Comparison of ENCODE assay signal across 9 cellular contexts in the genomic region with DNA sequence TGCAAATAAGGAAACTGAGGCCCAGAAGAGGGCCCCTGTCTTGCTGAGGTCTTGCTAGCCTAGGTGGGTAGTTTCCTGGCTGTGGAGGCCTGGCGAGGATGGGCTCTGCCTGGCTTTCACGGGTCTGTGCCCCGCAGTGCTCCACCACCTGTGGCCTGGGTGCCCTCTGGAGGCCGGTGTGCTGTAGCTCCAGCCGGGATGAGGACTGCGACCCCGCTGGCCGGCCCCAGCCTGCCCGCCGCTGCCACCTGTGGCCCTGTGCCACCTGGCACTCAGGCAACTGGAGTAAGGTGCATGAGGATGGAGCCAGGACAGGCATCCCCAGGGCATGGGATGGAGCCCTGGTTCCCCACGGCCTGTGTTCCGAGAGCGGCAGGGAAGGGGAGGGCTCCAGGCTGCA. TPM values are rescaled to one million over a fixed set of nuclear protein-coding genes. Genes with fewer than 3 reads are reported as not detected.
DNase-seq lines count a peak whose midpoint lies in the region; ATAC-seq, FAIRE-seq and TF ChIP-seq lines count a peak whose summit lies in the region.
"Not testable (repeated sequence)": the region's sequence is repeated elsewhere in the genome, so short reads cannot be mapped to it uniquely, and the experiment has no call there.
"Had no signal": no experiment of that assay in that cellular context is flagged by ENCODE, and none has a peak within 500 bp of the region (broad histone marks: within the 10 kb centered on the region; RNA-seq: fewer than 3 reads in every experiment).

No MANE protein-coding gene starts in this region.

- not testable (repeated sequence) for H3K27ac Mint-ChIP-seq in chondrocyte (ENCODE audit: unreplicated experiment)

- not testable (repeated sequence) for H3K9me3 ChIP-seq in A549; HCT116 (ENCODE audit: control insufficient read depth in 1 of 2, insufficient read depth in 1 of 2, low read depth in 1 of 2, low read length in 2 of 2); RWPE2 (ENCODE audit: severe bottlenecking); HepG2 (ENCODE audit: low read length)

- not testable (repeated sequence) for TF ChIP-seq EP300 in A549 (IDR thresholded peaks at IDR 0.05); HepG2 (IDR thresholded peaks at IDR 0.05; ENCODE audit: low read depth in 2 of 2, low read length in 2 of 2); HepG2 (CRISPR knock-in tag; IDR thresholded peaks at IDR 0.05; ENCODE audit: borderline replicate concordance)

- not testable (repeated sequence) for H3K4me2 ChIP-seq in A549; HCT116 (ENCODE audit: low read length); HepG2 (ENCODE audit: low read depth, low read length)

- H3K27ac ChIP-seq in A549; HCT116 (ENCODE audit: low read depth, low read length); RWPE2 (ENCODE audit: poor library complexity, severe bottlenecking); HepG2 (ENCODE audit: extremely low read length, insufficient read depth, low read length): not testable (repeated sequence)

- H3K79me2 ChIP-seq in HCT116 (ENCODE audit: insufficient read depth, low read length); HepG2 (ENCODE audit: insufficient read depth, low read length): not testable (repeated sequence)

- H3K27me3 ChIP-seq in HCT116 (ENCODE audit: insufficient read depth, low read length); RWPE2 (ENCODE audit: insufficient read depth, poor library complexity, severe bottlenecking); HepG2 (ENCODE audit: control insufficient read depth in 1 of 2, insufficient read depth in 2 of 2, low read length in 2 of 2): not testable (repeated sequence)

- RAD21 ChIA-PET in HCT116 (lab: Charles Lee; ENCODE audit: low non-redundant PET in 1 of 2, low total read pairs in 2 of 2, uncharacterized antibody in 2 of 2, unreplicated experiment in 2 of 2) = not testable (repeated sequence)

- not testable (repeated sequence) for H3K9me3 Mint-ChIP-seq in chondrocyte (ENCODE audit: low read depth)

- H3K4me3 Mint-ChIP-seq in chondrocyte (ENCODE audit: unreplicated experiment) = not testable (repeated sequence)

- CTCF ChIA-PET in A549 (lab: Yijun Ruan, JAX); HCT116 (lab: Charles Lee); HepG2 (lab: Yijun Ruan, JAX; ENCODE audit: low intra/inter-chr PET ratio, low total read pairs): not testable (repeated sequence)

- H3K36me3 ChIP-seq in HCT116 (ENCODE audit: control insufficient read depth in 1 of 2, insufficient read depth in 2 of 2, low read length in 2 of 2); RWPE2 (ENCODE audit: low read depth); HepG2 (replicated peaks in 1 of 2; ENCODE audit: control insufficient read depth in 1 of 2, insufficient read depth in 2 of 2, low read length in 2 of 2): not testable (repeated sequence)

- POLR2A ChIA-PET in A549 (lab: Yijun Ruan, JAX); HCT116 (lab: Charles Lee); HepG2 (lab: Yijun Ruan, JAX): not testable (repeated sequence)

- TF ChIP-seq POLR2A in A549 (IDR thresholded peaks at IDR 0.05; ENCODE audit: low read length); HCT116 (IDR thresholded peaks at IDR 0.05; ENCODE audit: borderline replicate concordance, extremely low read depth, insufficient read depth, insufficient read length); HepG2 (IDR thresholded peaks at IDR 0.05; ENCODE audit: insufficient read depth in 1 of 2, low read depth in 2 of 2, low read length in 2 of 2): not testable (repeated sequence)

- not testable (repeated sequence) for TF ChIP-seq CTCF in A549 (IDR thresholded peaks at IDR 0.05); RWPE2 (IDR thresholded peaks at IDR 0.05; ENCODE audit: poor library complexity, severe bottlenecking); chondrocyte (IDR thresholded peaks at IDR 0.05); HepG2 (CRISPR knock-in tag; IDR thresholded peaks at IDR 0.05)
- 0 out of 6 replicates have a peak, but pooled peaks of 1 of the 3 experiments have one; percentile 3 for TF ChIP-seq CTCF in HCT116 (IDR thresholded peaks at IDR 0.05 in 2 of 3, conservative IDR thresholded peaks at IDR 0.05 in 1 of 3; ENCODE audit: borderline replicate concordance in 1 of 3, insufficient read depth in 1 of 3, low read depth in 2 of 3, low read length in 2 of 3)

- no CpG with 5 or more reads among the region's 13 CpGs for WGBS in A549 (ENCODE audit: missing lambda C conversion rate)
- no CpG with 5 or more reads among the region's 13 CpGs for WGBS in HepG2 (ENCODE audit: low lambda C conversion rate)

- H3K4me1 Mint-ChIP-seq in chondrocyte (ENCODE audit: low read depth) = not testable (repeated sequence)

- not testable (repeated sequence) for H3K4me1 ChIP-seq in A549; HCT116 (ENCODE audit: control insufficient read depth in 1 of 2, insufficient read depth in 2 of 2, low read length in 2 of 2); RWPE2 (ENCODE audit: insufficient read depth, poor library complexity, severe bottlenecking); HepG2 (ENCODE audit: insufficient read depth, low read length)

- in situ Hi-C loops in HepG2 (cut with HindIII; ENCODE audit: extremely low pct_ligation_motif_present, low pct_unique_long_range_greater_than_20kb) = not testable (repeated sequence)

- not testable (repeated sequence) for DNase-seq in A549 (ENCODE audit: low read depth in 1 of 2, low spot score in 1 of 2); HCT116 (ENCODE audit: low read depth, low spot score); RWPE2 (ENCODE audit: low spot score); HepG2 (ENCODE audit: low spot score)
- DNase-seq in chondrocyte (ENCODE audit: low spot score) (peak; percentile 22), Right ventricle myocardium superior (peak; percentile 21), posterior vena cava (ENCODE audit: low spot score) (peak; percentile 20)

- not testable (repeated sequence) for BruUV-seq in HCT116 (replicated peaks; lab: Mats Ljungman, UMichigan); HepG2 (replicated peaks; lab: Mats Ljungman, UMichigan)

- ATAC-seq in A549 = peak; percentile 39 to 72; a peak in 4 of 6 replicates
- ATAC-seq in HCT116 = peak; percentile 81
- peak; percentile 48; the same call in 2 of the 3 replicates for ATAC-seq in RWPE2 (ENCODE audit: low read depth)
- ATAC-seq in Right ventricle myocardium superior (ENCODE audit: poor library complexity) = peak; percentile 4
- peak; percentile 63 for ATAC-seq in HepG2

- H3K9me2 ChIP-seq in HCT116 (ENCODE audit: insufficient read depth) = not testable (repeated sequence)

- H3K27me3 Mint-ChIP-seq in chondrocyte (ENCODE audit: low read depth) = not testable (repeated sequence)

- H3K4me3 ChIP-seq in A549; HCT116 (replicated peaks in 1 of 2; ENCODE audit: low read depth in 1 of 2, low read length in 2 of 2); RWPE2 (ENCODE audit: severe bottlenecking); HepG2 (replicated peaks in 1 of 3; ENCODE audit: insufficient read depth in 1 of 3, low read depth in 2 of 3, low read length in 3 of 3): not testable (repeated sequence)

- not testable (repeated sequence) for H3K9ac ChIP-seq in HCT116 (ENCODE audit: low read length); HepG2 (ENCODE audit: insufficient read depth, low read depth, low read length)

- not testable (repeated sequence) for H2AFZ ChIP-seq in HCT116 (ENCODE audit: low read depth, low read length, poor library complexity, severe bottlenecking); HepG2 (ENCODE audit: low read length)

- 0 out of 5 replicates have a peak, but pooled peaks of 1 of the 2 experiments have one; percentile 17 for TF ChIP-seq RAD21 in A549 (conservative IDR thresholded peaks at IDR 0.05 in 1 of 2, IDR thresholded peaks at IDR 0.05 in 1 of 2)
- TF ChIP-seq RAD21 in HCT116 (IDR thresholded peaks at IDR 0.05; ENCODE audit: low read depth); HepG2 (CRISPR knock-in tag; IDR thresholded peaks at IDR 0.05): not testable (repeated sequence)

- FAIRE-seq in A549 (lab: Jason Lieb, UNC); HepG2 (lab: Jason Lieb, UNC): not testable (repeated sequence)

- not testable (repeated sequence) for H4K20me1 ChIP-seq in HCT116 (ENCODE audit: insufficient read depth); HepG2 (ENCODE audit: insufficient read depth, low read length)

- intact Hi-C loops in HCT116 (cut with micrococcal nuclease); Right ventricle myocardium superior (cut with DNase I); HepG2 (cut with micrococcal nuclease; ENCODE audit: unreplicated experiment); posterior vena cava (cut with DNase I): not testable (repeated sequence)

- not testable (repeated sequence) for H3K36me3 Mint-ChIP-seq in chondrocyte (ENCODE audit: low read depth)

RNA-seq across cellular contexts. Expression of a gene that starts 20.2 kb away (rescaled TPM):
- polyA plus RNA-seq in A549 (2011; rRNA removed) = 0.74 and 0.84 TPM in 2 replicates
- polyA plus RNA-seq in A549 (2012; cell fraction: cytosol; rRNA removed) = 0.41 and 0.93 TPM in 2 replicates
- 2.0 and 2.2 TPM in 2 replicates for polyA plus RNA-seq in A549 (2012; cell fraction: nucleus; rRNA removed)
- 0.62 to 1.1 TPM (median 0.98 TPM) in 3 replicates for polyA plus RNA-seq in A549 (2017; fragmentation: RNase III; extraction: RNeasy Plus Mini Kit Qiagen cat#74134 plus additional on column Dnase treatment)
- 0.24 TPM in 1 of 2 replicates, not detected in the other for polyA minus RNA-seq in A549 (2011; rRNA and poly(A)+ RNA removed)
- total RNA-seq in HCT116 (2021; ENCODE audit: unreplicated experiment) = 1.2 TPM
- polyA plus RNA-seq in HCT116 (2012) = 1.2 and 1.9 TPM in 2 replicates
- 1.2 to 2.4 TPM (median 2.0 TPM) in 3 replicates for total RNA-seq in chondrocyte
- total RNA-seq in Right ventricle myocardium superior = 0.11 TPM
- total RNA-seq in HepG2 (2016; rRNA removed; fragmentation: Illumina TruSeq; extraction: Trizol) = 0.87 and 1.5 TPM in 2 replicates
- total RNA-seq in HepG2 (2016; cell fraction: cytosol; rRNA removed; fragmentation: Illumina TruSeq; extraction: Trizol; ENCODE audit: low read depth) = 0.71 and 1.5 TPM in 2 replicates
- 0.77 and 1.4 TPM in 2 replicates for total RNA-seq in HepG2 (2016; cell fraction: insoluble cytoplasmic fraction; rRNA removed; fragmentation: Illumina TruSeq; extraction: Trizol)
- total RNA-seq in HepG2 (2016; cell fraction: membrane; rRNA removed; fragmentation: Illumina TruSeq; extraction: Trizol) = 0.62 and 1.2 TPM in 2 replicates
- 2.7 and 4.3 TPM in 2 replicates for total RNA-seq in HepG2 (2016; cell fraction: nucleus; rRNA removed; fragmentation: Illumina TruSeq; extraction: Trizol)
- 2.2 and 2.5 TPM in 2 replicates for polyA plus RNA-seq in HepG2 (2011; rRNA removed)
- 0.54 and 0.59 TPM in 2 replicates for polyA plus RNA-seq in HepG2 (2011; cell fraction: cytosol; rRNA removed)
- 4.1 and 4.5 TPM in 2 replicates for polyA plus RNA-seq in HepG2 (2011; cell fraction: nucleus; rRNA removed)
- polyA plus RNA-seq in HepG2 (2012) = 1.5 and 3.4 TPM in 2 replicates
- polyA plus RNA-seq in HepG2 (2016; cell fraction: cytosol; fragmentation: Illumina TruSeq; extraction: Trizol; ENCODE audit: low read depth) = 0.10 and 0.14 TPM in 2 replicates
- 0.74 and 0.91 TPM in 2 replicates for polyA plus RNA-seq in HepG2 (2016; cell fraction: insoluble cytoplasmic fraction; fragmentation: Illumina TruSeq; extraction: Trizol; ENCODE audit: low read depth)
- 0.39 and 0.42 TPM in 2 replicates for polyA plus RNA-seq in HepG2 (2016; cell fraction: membrane; fragmentation: Illumina TruSeq; extraction: Trizol; ENCODE audit: low read depth)
- 11.7 and 12.5 TPM in 2 replicates for polyA plus RNA-seq in HepG2 (2016; cell fraction: nucleus; fragmentation: Illumina TruSeq; extraction: Trizol; ENCODE audit: insufficient read depth, low read depth)
- 0.72 TPM in 1 of 2 replicates, not detected in the other for polyA minus RNA-seq in HepG2 (2011; rRNA and poly(A)+ RNA removed; ENCODE audit: low replicate concordance)
- polyA minus RNA-seq in HepG2 (2011; cell fraction: cytosol; rRNA and poly(A)+ RNA removed) = 0.18 and 0.20 TPM in 2 replicates
- 2.5 and 3.7 TPM in 2 replicates for polyA minus RNA-seq in HepG2 (2011; cell fraction: nucleus; rRNA and poly(A)+ RNA removed)
- total RNA-seq in posterior vena cava = 1 to 10 TPM in 1 of 2 donors, under 1 TPM in 1; 0.48 to 1.5 TPM
- total RNA-seq: HT-29 had no signal
- polyA plus RNA-seq: CD14-positive monocyte had no signal

Comparison
In these comparisons a context has a peak if more than half of its experiments do, and no peak if none do; other contexts are left out.
1. ATAC-seq: peak in every context shown above with its lines; median percentile 81 in HCT116; 63 in HepG2; 56 in A549; 48 in RWPE2; 4 in Right ventricle myocardium superior.